Comparison of ENCODE assay signal across 1 cellular context in genomic region chr3:167657684-167658225, GRCh38.
TF ChIP-seq lines count a peak whose summit lies in the region.

No MANE protein-coding gene starts in this region.

TF ChIP-seq in H1, 55 proteins besides CTCF, POLR2A, EP300 and RAD21:
- TF ChIP-seq CHD7 (IDR thresholded peaks at IDR 0.05; ENCODE audit: insufficient replicate concordance, low read length) (no peak), NRF1 (IDR thresholded peaks at IDR 0.05; ENCODE audit: low read depth, low read length) (no peak), BCL11A (IDR thresholded peaks at IDR 0.05; ENCODE audit: low read depth in 2 of 2, low read length in 2 of 2) (no peak), CEBPB (IDR thresholded peaks at IDR 0.05; ENCODE audit: low read depth, low read length) (no peak), ASH2L (IDR thresholded peaks at IDR 0.05; ENCODE audit: low read length) (no peak), YY1 (IDR thresholded peaks at IDR 0.05; ENCODE audit: low read depth, low read length) (no peak), MAFK (IDR thresholded peaks at IDR 0.05; ENCODE audit: low read depth, low read length) (no peak), POU5F1 (IDR thresholded peaks at IDR 0.05; ENCODE audit: low read depth, low read length) (no peak), SIN3A (conservative IDR thresholded peaks at IDR 0.05 in 1 of 2, IDR thresholded peaks at IDR 0.05 in 1 of 2; ENCODE audit: low read depth in 1 of 2, low read length in 2 of 2) (no peak), CBX5 (IDR thresholded peaks at IDR 0.05; ENCODE audit: low read depth, low read length) (no peak), RBBP5 (IDR thresholded peaks at IDR 0.05; ENCODE audit: borderline replicate concordance, low read depth, low read length) (no peak), SIRT6 (IDR thresholded peaks at IDR 0.05; ENCODE audit: low read length) (no peak), PHF8 (conservative IDR thresholded peaks at IDR 0.05; ENCODE audit: low read depth, low read length) (no peak), GTF2F1 (IDR thresholded peaks at IDR 0.05; ENCODE audit: borderline replicate concordance, low read depth, low read length) (no peak), RNF2 (IDR thresholded peaks at IDR 0.05; ENCODE audit: borderline replicate concordance, low read depth, low read length, missing control alignments, poor library complexity, severe bottlenecking) (no peak), SAP30 (IDR thresholded peaks at IDR 0.05; ENCODE audit: insufficient read depth, insufficient replicate concordance, low read length) (no peak), TAF1 (IDR thresholded peaks at IDR 0.05; ENCODE audit: low read depth, low read length) (no peak), EZH2 (IDR thresholded peaks at IDR 0.05; ENCODE audit: low read depth, low read length, severe bottlenecking) (no peak), NANOG (IDR thresholded peaks at IDR 0.05; ENCODE audit: insufficient read depth, low read depth, low read length, poor library complexity, severe bottlenecking) (no peak)
